In the genomic region with DNA sequence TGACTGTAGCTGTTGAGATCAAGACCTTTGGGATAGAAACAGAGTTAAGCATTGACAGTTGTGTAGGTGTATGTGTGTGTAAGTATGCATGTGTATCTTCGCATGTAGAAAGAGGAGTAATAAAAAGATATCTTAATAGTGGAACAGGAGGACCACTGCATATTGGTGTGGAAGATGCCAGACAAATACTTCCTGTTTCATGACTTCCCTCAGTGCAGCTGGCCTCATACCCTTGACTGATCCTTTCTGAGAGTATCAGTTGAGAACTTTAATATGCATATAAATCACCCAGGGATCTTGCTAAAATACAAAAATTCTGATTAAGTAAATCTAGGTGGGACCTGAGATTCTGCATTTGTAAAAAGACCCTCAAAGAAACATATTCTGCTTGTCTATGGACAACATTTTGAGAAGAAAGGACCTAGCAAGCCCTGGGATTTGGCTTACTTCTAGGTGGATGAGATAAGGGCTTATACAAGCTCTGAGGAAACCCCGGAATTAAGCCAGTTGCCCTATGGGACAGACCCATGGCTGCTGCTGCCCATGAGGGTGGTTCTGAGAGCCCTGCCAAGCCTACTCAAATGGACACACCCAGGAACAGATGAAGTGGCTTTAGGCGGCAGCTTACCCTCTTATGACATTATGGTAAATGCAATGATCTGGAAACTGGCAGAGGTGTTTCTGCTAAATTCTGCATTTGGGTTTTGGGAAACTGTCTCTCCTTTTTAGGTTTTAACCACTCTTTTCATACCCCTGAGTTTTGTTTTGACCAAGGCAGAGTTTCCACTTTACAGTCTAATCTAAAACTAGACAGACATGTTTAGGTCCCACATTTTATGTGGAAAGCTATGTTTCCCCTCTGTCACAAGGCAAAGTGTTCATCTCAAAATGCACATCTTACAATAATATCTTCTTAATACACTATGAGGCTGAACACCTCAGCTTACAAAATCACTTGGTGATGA, we compare ENCODE assay signal across 11 cellular contexts. TPM values are rescaled to one million over a fixed set of nuclear protein-coding genes. Genes with fewer than 3 reads are reported as not detected.
DNase-seq lines count a peak whose midpoint lies in the region; ATAC-seq and TF ChIP-seq lines count a peak whose summit lies in the region.
"Had no signal": no experiment of that assay in that cellular context is flagged by ENCODE, and none has a peak within 500 bp of the region (broad histone marks: within the 10 kb centered on the region; RNA-seq: fewer than 3 reads in every experiment).

No MANE protein-coding gene starts in this region.

- no peaks in the 10 kb centered on the region for H3K4me1 ChIP-seq in transverse colon

- TF ChIP-seq EP300 in transverse colon (IDR thresholded peaks at IDR 0.05; ENCODE audit: low read depth): no peak

- H3K27me3 ChIP-seq in transverse colon: no peaks in the 10 kb centered on the region
- H3K27me3 ChIP-seq: MG63 had no signal

- no peak for TF ChIP-seq CTCF in transverse colon (IDR thresholded peaks at IDR 0.05)
- no peak for TF ChIP-seq CTCF in osteocyte (IDR thresholded peaks at IDR 0.05)

- peak; percentile 58 for ATAC-seq in GM19023 (IDR thresholded peaks at IDR 0.05; ENCODE audit: unreplicated experiment)
- ATAC-seq in HG03108 (IDR thresholded peaks at IDR 0.05; ENCODE audit: unreplicated experiment): peak; percentile 50
- peak; percentile 75 for ATAC-seq in activated naive CD8-positive, alpha-beta T cell treated with anti-CD3 and anti-CD28 coated beads, Interleukin-2, amount 50 U/mL, for 24 hours
- no peak for ATAC-seq in HG03097 (IDR thresholded peaks at IDR 0.05; ENCODE audit: low FRiP score, unreplicated experiment)

- no peak for TF ChIP-seq POLR2A in transverse colon (IDR thresholded peaks at IDR 0.05)

- intact Hi-C loops in transverse colon (cut with DNase I; ENCODE audit: low total_unique reads): no loop called here

- H3K36me3 ChIP-seq in transverse colon: no peaks in the 10 kb centered on the region
- H3K36me3 ChIP-seq: MG63 had no signal

- peaks cover 88% of the 10 kb centered on the region for H3K4me1 Mint-ChIP-seq in activated naive CD8-positive, alpha-beta T cell treated with anti-CD3 and anti-CD28 coated beads, Interleukin-2, amount 50 U/mL, for 24 hours
- H3K4me1 Mint-ChIP-seq in osteocyte (ENCODE audit: unreplicated experiment): peaks cover 13% of the 10 kb centered on the region

- H3K4me3 Mint-ChIP-seq in activated naive CD8-positive, alpha-beta T cell treated with anti-CD3 and anti-CD28 coated beads, Interleukin-2, amount 50 U/mL, for 24 hours: peak overlapping the region; percentile 65
- no peak overlapping the region for H3K4me3 Mint-ChIP-seq in osteocyte (ENCODE audit: unreplicated experiment)
- H3K4me3 Mint-ChIP-seq: neural crest cell had no signal

- no peaks in the 10 kb centered on the region for H3K9me3 ChIP-seq in transverse colon
- H3K9me3 ChIP-seq: MG63 had no signal

- H3K27me3 Mint-ChIP-seq in activated naive CD8-positive, alpha-beta T cell treated with anti-CD3 and anti-CD28 coated beads, Interleukin-2, amount 50 U/mL, for 24 hours: no peaks in the 10 kb centered on the region
- no peaks in the 10 kb centered on the region for H3K27me3 Mint-ChIP-seq in osteocyte (ENCODE audit: unreplicated experiment)

- H3K4me3 ChIP-seq in transverse colon: no peak overlapping the region
- H3K4me3 ChIP-seq: MG63 had no signal

- in situ Hi-C loops in transverse colon (cut with MboI; ENCODE audit: low pct_ligation_motif_present in 1 of 4, low pct_unique_long_range_greater_than_20kb in 1 of 4, low sequenced_read_pairs in 3 of 4): no loop called here

- peak; percentile 52 for DNase-seq in DMS79 (lab: John Stamatoyannopoulos, UW)
- peak; percentile 56 for DNase-seq in activated naive CD8-positive, alpha-beta T cell treated with anti-CD3 and anti-CD28 coated beads, Interleukin-2, amount 50 U/mL, for 24 hours
- no peak for DNase-seq in GM19240 (ENCODE audit: insufficient read length, low spot score)
- no peak for DNase-seq in transverse colon
- DNase-seq in osteocyte (ENCODE audit: extremely low spot score, unreplicated experiment): no peak
- DNase-seq: MG63 had no signal

- WGBS in transverse colon (ENCODE audit: low coverage in 1 of 2), 2 donors: 65 to 85% methylated on average over 3 of the region's 3 CpGs

- H3K36me3 Mint-ChIP-seq in activated naive CD8-positive, alpha-beta T cell treated with anti-CD3 and anti-CD28 coated beads, Interleukin-2, amount 50 U/mL, for 24 hours (ENCODE audit: low read depth): peaks cover 61% of the 10 kb centered on the region
- H3K36me3 Mint-ChIP-seq in osteocyte (ENCODE audit: unreplicated experiment): no peaks in the 10 kb centered on the region

- peaks cover 2% of the 10 kb centered on the region for H3K9me3 Mint-ChIP-seq in activated naive CD8-positive, alpha-beta T cell treated with anti-CD3 and anti-CD28 coated beads, Interleukin-2, amount 50 U/mL, for 24 hours
- H3K9me3 Mint-ChIP-seq in osteocyte (ENCODE audit: unreplicated experiment): no peaks in the 10 kb centered on the region

- no peak overlapping the region for H3K27ac ChIP-seq in transverse colon

- peak overlapping the region; percentile 93 for H3K27ac Mint-ChIP-seq in activated naive CD8-positive, alpha-beta T cell treated with anti-CD3 and anti-CD28 coated beads, Interleukin-2, amount 50 U/mL, for 24 hours
- H3K27ac Mint-ChIP-seq in osteocyte (ENCODE audit: unreplicated experiment): no peak overlapping the region

RNA-seq across cellular contexts. Expression of a gene that starts 8.8 kb away (rescaled TPM):
- total RNA-seq in transverse colon (not detected), osteocyte (not detected in 2 replicates)
- total RNA-seq: neural crest cell, urinary bladder had no signal

Comparison
In these comparisons a context has a peak if more than half of its experiments do, and no peak if none do; other contexts are left out.
1. DNase-seq: peak in DMS79 (single experiment) and activated naive CD8-positive, alpha-beta T cell treated with anti-CD3 and anti-CD28 coated beads, Interleukin-2, amount 50 U/mL, for 24 hours (single experiment); none in GM19240 (single experiment), transverse colon (single experiment) and osteocyte (single experiment).